Comparison of ENCODE assay signal across 15 cellular contexts in the genomic region with DNA sequence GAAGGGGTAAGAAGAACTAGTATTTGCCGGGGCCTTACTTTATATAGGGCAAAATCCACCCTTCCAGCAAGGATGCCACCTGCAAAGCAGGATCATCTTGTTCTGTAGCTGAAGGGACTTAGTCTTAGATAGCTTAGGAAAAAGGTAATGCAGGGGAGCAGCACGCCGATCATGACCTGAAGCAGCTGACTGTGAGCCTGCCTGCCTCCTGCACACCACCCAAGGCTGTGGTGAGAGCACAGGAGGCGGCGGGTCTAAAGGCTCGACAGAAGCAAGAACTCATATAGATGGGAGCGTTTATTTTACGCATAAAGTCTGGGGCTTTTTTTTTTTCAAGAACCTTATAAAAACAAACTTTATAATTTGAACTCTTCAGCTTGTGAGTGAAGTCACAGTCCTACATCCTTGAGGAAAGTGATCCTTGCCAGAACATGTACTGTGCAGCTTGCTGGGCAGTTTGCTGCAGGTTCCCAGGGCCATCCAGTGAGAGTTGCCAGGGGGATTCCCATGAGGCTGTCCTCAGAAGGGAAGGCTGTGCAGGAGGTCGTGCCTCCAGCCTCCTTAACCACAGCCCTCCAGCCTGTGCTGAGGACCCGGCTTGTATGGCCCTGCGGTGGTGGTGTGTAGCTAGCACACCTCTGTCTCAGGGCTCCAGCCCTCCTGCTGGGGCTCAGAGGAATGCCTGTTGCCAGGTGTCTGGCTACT.
A peak's percentile ranks its signal among the peaks of the same experiment; 100 is the strongest.
DNase-seq lines count a peak whose midpoint lies in the region; ATAC-seq and TF ChIP-seq lines count a peak whose summit lies in the region.
"Had no signal": no experiment of that assay in that cellular context is flagged by ENCODE, and none has a peak within 500 bp of the region (broad histone marks: within the 10 kb centered on the region; RNA-seq: fewer than 3 reads in every experiment).

No MANE protein-coding gene starts in this region.

- H3K4me1 ChIP-seq in body of pancreas = peaks cover 52% of the 10 kb centered on the region
- peaks cover 19 to 73% (median 56%) of the 10 kb centered on the region in 5 donors for H3K4me1 ChIP-seq in subcutaneous abdominal adipose tissue (ENCODE audit: control insufficient read depth in 5 of 5, insufficient read depth in 5 of 5, low read length in 5 of 5)

- H3K4me3 ChIP-seq in body of pancreas = no peak overlapping the region
- no peak overlapping the region for H3K4me3 ChIP-seq in subcutaneous abdominal adipose tissue (ENCODE audit: low read depth in 1 of 5, low read length in 5 of 5)
- H3K4me3 ChIP-seq: mucosa of descending colon, tibial artery had no signal

- peak overlapping the region; percentile 4 for H3K27ac Mint-ChIP-seq in activated T-cell treated with anti-CD3 and anti-CD28 coated beads, Interleukin-2, amount 50 U/mL, for 24 hours

- ATAC-seq in activated T-cell treated with anti-CD3 and anti-CD28 coated beads, Interleukin-2, amount 50 U/mL, for 4 hours = no peak
- ATAC-seq in body of pancreas (no peak), GM19351 (IDR thresholded peaks at IDR 0.05; ENCODE audit: unreplicated experiment) (no peak), GM18511 (IDR thresholded peaks at IDR 0.05; ENCODE audit: unreplicated experiment) (no peak)

- H3K27ac ChIP-seq in body of pancreas (peak overlapping the region; percentile 66 to 83 (median 74)), subcutaneous abdominal adipose tissue (ENCODE audit: low read depth, low read length) (peak overlapping the region; percentile 58)
- H3K27ac ChIP-seq: KMS-11 had no signal

- H3K9me3 Mint-ChIP-seq in activated T-cell treated with anti-CD3 and anti-CD28 coated beads, Interleukin-2, amount 50 U/mL, for 24 hours = no peaks in the 10 kb centered on the region
- no peaks in the 10 kb centered on the region for H3K9me3 Mint-ChIP-seq in activated T-cell treated with anti-CD3 and anti-CD28 coated beads, Interleukin-2, amount 50 U/mL, for 4 hours

- DNase-seq in activated T-cell treated with anti-CD3 and anti-CD28 coated beads, Interleukin-2, amount 50 U/mL, for 24 hours = no peak
- DNase-seq in activated T-cell treated with anti-CD3 and anti-CD28 coated beads, Interleukin-2, amount 50 U/mL, for 4 hours = no peak
- DNase-seq in body of pancreas (no peak), mesenteric fat pad (ENCODE audit: low spot score) (peak; percentile 72)
- no peak for DNase-seq in activated CD8-positive, alpha-beta memory T cell treated with anti-CD3 and anti-CD28 coated beads for 24 hours
- DNase-seq: amniotic stem cell, DMS 273 treated with DMSO at 0.1 percent for 48 hours, mucosa of descending colon, NCI-H1694, NCI-H748 treated with DMSO at 0.1 percent for 48 hours, tibial artery had no signal

- no peak for TF ChIP-seq CTCF in body of pancreas (IDR thresholded peaks at IDR 0.05)

- H3K36me3 ChIP-seq in body of pancreas (replicated peaks in 1 of 2; ENCODE audit: insufficient read depth in 1 of 2, low read depth in 2 of 2) (no peaks in the 10 kb centered on the region), subcutaneous abdominal adipose tissue (ENCODE audit: control insufficient read depth in 5 of 5, insufficient read depth in 5 of 5, low read length in 5 of 5) (peaks cover 0 to 2% (median 0%) of the 10 kb centered on the region in 5 donors)
- H3K36me3 ChIP-seq: tibial artery had no signal

- peaks cover 42% of the 10 kb centered on the region for H3K4me1 Mint-ChIP-seq in activated T-cell treated with anti-CD3 and anti-CD28 coated beads, Interleukin-2, amount 50 U/mL, for 24 hours (ENCODE audit: low read depth)
- H3K4me1 Mint-ChIP-seq in activated T-cell treated with anti-CD3 and anti-CD28 coated beads, Interleukin-2, amount 50 U/mL, for 4 hours (ENCODE audit: low read depth) = peaks cover 33% of the 10 kb centered on the region

- H3K9ac ChIP-seq in subcutaneous abdominal adipose tissue (ENCODE audit: low read length in 5 of 5) = no peak overlapping the region
- H3K9ac ChIP-seq: KMS-11 had no signal

- intact Hi-C loops in body of pancreas (cut with DNase I) = no loop called here

- H3K27me3 ChIP-seq in body of pancreas (no peaks in the 10 kb centered on the region), subcutaneous abdominal adipose tissue (ENCODE audit: control insufficient read depth in 5 of 5, insufficient read depth in 4 of 5, low read length in 5 of 5) (no peaks in the 10 kb centered on the region)
- H3K27me3 ChIP-seq: tibial artery had no signal

- H3K9me3 ChIP-seq in body of pancreas (no peaks in the 10 kb centered on the region), subcutaneous abdominal adipose tissue (ENCODE audit: control insufficient read depth in 5 of 5, low read length in 5 of 5) (no peaks in the 10 kb centered on the region)
- H3K9me3 ChIP-seq: mucosa of descending colon, tibial artery had no signal

- H3K27me3 Mint-ChIP-seq in activated T-cell treated with anti-CD3 and anti-CD28 coated beads, Interleukin-2, amount 50 U/mL, for 24 hours = no peaks in the 10 kb centered on the region
- no peaks in the 10 kb centered on the region for H3K27me3 Mint-ChIP-seq in activated T-cell treated with anti-CD3 and anti-CD28 coated beads, Interleukin-2, amount 50 U/mL, for 4 hours (ENCODE audit: low read depth)

- H3K36me3 Mint-ChIP-seq in activated T-cell treated with anti-CD3 and anti-CD28 coated beads, Interleukin-2, amount 50 U/mL, for 24 hours (ENCODE audit: low read depth) = peaks cover 42% of the 10 kb centered on the region
- peaks cover 6% of the 10 kb centered on the region for H3K36me3 Mint-ChIP-seq in activated T-cell treated with anti-CD3 and anti-CD28 coated beads, Interleukin-2, amount 50 U/mL, for 4 hours (ENCODE audit: insufficient read depth)

- 92 to 98% methylated on average over 8 to 11 of the region's 11 CpGs for WGBS in body of pancreas, 2 donors

- no peak overlapping the region for H3K4me3 Mint-ChIP-seq in activated T-cell treated with anti-CD3 and anti-CD28 coated beads, Interleukin-2, amount 50 U/mL, for 24 hours
- H3K4me3 Mint-ChIP-seq in activated T-cell treated with anti-CD3 and anti-CD28 coated beads, Interleukin-2, amount 50 U/mL, for 4 hours = no peak overlapping the region

- no peak for TF ChIP-seq POLR2A in body of pancreas (IDR thresholded peaks at IDR 0.05)
